Comparison of ENCODE assay signal across 8 cellular contexts in the genomic region with DNA sequence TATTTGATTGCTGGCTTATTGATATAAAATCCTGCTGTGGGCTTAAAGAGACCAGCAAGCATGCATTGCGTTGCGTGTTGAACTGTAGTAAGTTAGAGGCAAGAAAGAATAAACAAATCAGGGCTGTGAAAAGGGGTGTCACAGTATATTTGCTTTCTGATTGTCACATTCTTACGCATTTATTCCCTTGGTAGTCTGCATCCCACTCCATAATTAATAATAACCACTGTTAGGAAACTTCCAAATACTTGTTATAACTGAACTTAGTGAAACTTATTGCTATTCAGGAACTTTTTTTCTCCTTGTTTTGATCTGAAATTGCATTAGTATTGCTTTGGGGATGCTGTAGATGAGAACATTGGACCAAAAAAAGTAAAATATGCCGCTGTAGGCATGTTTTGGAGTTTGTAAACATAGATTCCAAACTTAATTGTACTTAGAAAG. TPM values are rescaled to one million over a fixed set of nuclear protein-coding genes. Genes with fewer than 3 reads are reported as not detected.
DNase-seq lines count a peak whose midpoint lies in the region; ATAC-seq and TF ChIP-seq lines count a peak whose summit lies in the region.

No MANE protein-coding gene starts in this region.

- no peaks in the 10 kb centered on the region for H3K9me3 ChIP-seq in adrenal gland (replicated peaks in 1 of 3)

- H3K4me3 ChIP-seq in H7 (ENCODE audit: insufficient read depth, low read depth, low read length), result peak overlapping the region; percentile 62
- peak overlapping the region in 3 of 4 donors; percentile 5 to 77 (median 43) for H3K4me3 ChIP-seq in adrenal gland
- peak overlapping the region; percentile 74 for H3K4me3 ChIP-seq in kidney epithelial cell (ENCODE audit: low read depth, low read length)

- TF ChIP-seq CTCF in adrenal gland (IDR thresholded peaks at IDR 0.05) (no peak), kidney epithelial cell (IDR thresholded peaks at IDR 0.05; ENCODE audit: insufficient read depth, low read length, poor library complexity, severe bottlenecking) (no peak)

- 31 to 36% (median 34%) methylated on average over 4 of the region's 4 CpGs for WGBS in adrenal gland, 4 donors

- no peaks in the 10 kb centered on the region for H3K36me3 ChIP-seq in H7 (replicated peaks; ENCODE audit: control insufficient read depth, insufficient read depth, low read length)
- no peaks in the 10 kb centered on the region for H3K36me3 ChIP-seq in adrenal gland (replicated peaks in 1 of 2)
- H3K36me3 ChIP-seq in kidney epithelial cell (ENCODE audit: control insufficient read depth, insufficient read depth, low read length), result no peaks in the 10 kb centered on the region

- intact Hi-C loops in adrenal gland (cut with DNase I), result loop anchor here in 1 of 2 donors (10.0 kb wide), 1 partner anchor 244 kb away; no protein-coding TSS in a partner anchor
- intact Hi-C loops in sciatic nerve (cut with DNase I), result loop anchor here (5.0 kb wide), 1 partner anchor 217 kb away; no protein-coding TSS in a partner anchor

- DNase-seq in H7 (no peak), adrenal gland (no peak), kidney epithelial cell (ENCODE audit: low read depth) (no peak), sciatic nerve (ENCODE audit: low spot score) (no peak), medulla oblongata (ENCODE audit: extremely low spot score) (no peak)
- no peak for DNase-seq in activated CD4-positive, alpha-beta T cell treated with anti-CD3 and anti-CD28 coated beads for 4 hours

- peaks cover 6 to 28% of the 10 kb centered on the region in 2 donors for H3K4me1 ChIP-seq in adrenal gland (replicated peaks in 1 of 2)

- H3K27ac ChIP-seq in adrenal gland, result peak overlapping the region in 4 of 5 donors; percentile 84 to 95 (median 86)

- no peak for TF ChIP-seq POLR2A in adrenal gland (IDR thresholded peaks at IDR 0.05)

- H3K27me3 ChIP-seq in H7 (ENCODE audit: control insufficient read depth, insufficient read depth, low read length) (no peaks in the 10 kb centered on the region), adrenal gland (no peaks in the 10 kb centered on the region), kidney epithelial cell (ENCODE audit: control insufficient read depth, insufficient read depth, low read length) (no peaks in the 10 kb centered on the region)

- ATAC-seq in sciatic nerve, result peak; percentile 6
- ATAC-seq in HG03342 (IDR thresholded peaks at IDR 0.05; ENCODE audit: unreplicated experiment), result no peak
- no peak for ATAC-seq in GM18870 (IDR thresholded peaks at IDR 0.05; ENCODE audit: unreplicated experiment)

RNA-seq across cellular contexts. Expression of gene PPP1R9A, which starts 1.7 kb away (rescaled TPM):
- 8.0 and 10.9 TPM in 2 replicates for total RNA-seq in H7 (2014; rRNA removed; shearing (Covaris generic))
- total RNA-seq in adrenal gland (10 to 100 TPM; 31.2 to 73.7 (median 46.6) TPM), kidney epithelial cell (13.3 and 19.9 TPM in 2 replicates), sciatic nerve (47.9 TPM)
- 10 to 100 TPM in 2 of 3 donors, 1 to 10 TPM in 1; 7.2 to 15.6 (median 10.2) TPM for polyA plus RNA-seq in adrenal gland
